16 cellular contexts compared by ENCODE assay signal in genomic region chr14:65491274-65491673, GRCh38.
DNase-seq lines count a peak whose midpoint lies in the region; ATAC-seq and TF ChIP-seq lines count a peak whose summit lies in the region.
"Had no signal": no experiment of that assay in that cellular context is flagged by ENCODE, and none has a peak within 500 bp of the region (broad histone marks: within the 10 kb centered on the region; RNA-seq: fewer than 3 reads in every experiment).

No MANE protein-coding gene starts in this region.

- no peak for TF ChIP-seq CTCF in activated B cell treated with CpG ODN at 0.5 μM for 24 hours (IDR thresholded peaks at IDR 0.05)

- H3K27me3 Mint-ChIP-seq in activated B cell treated with CpG ODN at 0.5 μM for 24 hours = no peaks in the 10 kb centered on the region
- H3K27me3 Mint-ChIP-seq: CD4-positive, alpha-beta T cell had no signal

- ATAC-seq in activated B cell treated with CpG ODN at 0.5 μM for 24 hours (ENCODE audit: low read depth) = no peak

- intact Hi-C loops in activated B cell treated with CpG ODN at 0.5 μM for 24 hours (cut with micrococcal nuclease) = no loop called here

- H3K27ac Mint-ChIP-seq in activated B cell treated with CpG ODN at 0.5 μM for 24 hours = peak overlapping the region; percentile 4
- H3K27ac Mint-ChIP-seq: CD4-positive, alpha-beta T cell had no signal

- POLR2A ChIA-PET in activated B cell treated with CpG ODN at 0.5 μM for 24 hours (lab: Charles Lee) = no interaction called here

- no peak for DNase-seq in activated B cell treated with CpG ODN at 0.5 μM for 24 hours
- peak; percentile 49 for DNase-seq in globus pallidus (ENCODE audit: low spot score)
- DNase-seq in substantia nigra (lab: John Stamatoyannopoulos, UW) = no peak
- no peak for DNase-seq in NCI-H82 treated with DMSO at 0.1 percent for 48 hours (lab: John Stamatoyannopoulos, UW; ENCODE audit: unreplicated experiment)
- no peak for DNase-seq in NCI-H510A (lab: John Stamatoyannopoulos, UW)
- DNase-seq in activated effector memory CD4-positive, alpha-beta T cell treated with Interleukin-2 at 50 U/mL for 16 hours = no peak
- no peak for DNase-seq in hippocampal formation (lab: John Stamatoyannopoulos, UW)
- DNase-seq: ACHN; Caco-2; CD4-positive, alpha-beta T cell; DMS153; DMS79; GDM1; GOT3; H7 had no signal

- H3K27ac ChIP-seq in substantia nigra (ENCODE audit: low read depth, low read length, poor library complexity, severe bottlenecking) = peak overlapping the region; percentile 32
- H3K27ac ChIP-seq: C4-2B had no signal

- CTCF ChIA-PET in activated B cell treated with CpG ODN at 0.5 μM for 24 hours (lab: Charles Lee) = no interaction called here

- H3K4me3 Mint-ChIP-seq in activated B cell treated with CpG ODN at 0.5 μM for 24 hours = no peak overlapping the region
- H3K4me3 Mint-ChIP-seq: CD4-positive, alpha-beta T cell had no signal

- peaks cover 5% of the 10 kb centered on the region for H3K9me3 Mint-ChIP-seq in activated B cell treated with CpG ODN at 0.5 μM for 24 hours

- H3K36me3 Mint-ChIP-seq in activated B cell treated with CpG ODN at 0.5 μM for 24 hours (ENCODE audit: low read depth) = peaks cover 28% of the 10 kb centered on the region

- H3K4me1 Mint-ChIP-seq in activated B cell treated with CpG ODN at 0.5 μM for 24 hours = peaks cover 56% of the 10 kb centered on the region
